In the genomic region with DNA sequence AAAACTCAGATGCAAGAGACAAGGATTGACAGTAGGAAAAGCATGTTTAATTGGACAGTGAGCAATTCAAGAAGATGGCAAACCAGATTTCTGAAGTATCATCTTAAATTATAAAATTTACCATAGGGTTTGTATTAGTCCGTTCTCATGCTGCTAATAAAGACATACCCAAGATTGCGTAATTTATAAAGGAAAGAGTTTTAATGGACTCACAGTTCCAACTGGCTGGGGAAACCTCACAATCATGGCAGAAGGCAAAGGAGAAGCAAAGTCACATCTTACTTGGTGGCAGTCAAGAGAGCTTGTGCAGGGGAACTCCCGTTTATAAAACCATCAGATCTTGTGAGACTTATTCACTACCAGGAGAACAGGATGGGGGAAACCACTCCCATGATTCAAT, we compare ENCODE assay signal across 27 cellular contexts. TPM values are rescaled to one million over a fixed set of nuclear protein-coding genes. Genes with fewer than 3 reads are reported as not detected.
DNase-seq lines count a peak whose midpoint lies in the region; ATAC-seq, FAIRE-seq and TF ChIP-seq lines count a peak whose summit lies in the region.
"Had no signal": no experiment of that assay in that cellular context is flagged by ENCODE, and none has a peak within 500 bp of the region (broad histone marks: within the 10 kb centered on the region; RNA-seq: fewer than 3 reads in every experiment).

No MANE protein-coding gene starts in this region.

- H3K4me3 ChIP-seq in HepG2 (replicated peaks in 1 of 3; ENCODE audit: insufficient read depth in 1 of 3, low read depth in 2 of 3, low read length in 3 of 3) (no peak overlapping the region), right lobe of liver (no peak overlapping the region), K562 (no peak overlapping the region), osteoblast (ENCODE audit: insufficient read depth, low read length) (no peak overlapping the region)
- H3K4me3 ChIP-seq: BLaER1, GM12878 had no signal

- in situ Hi-C loops in HepG2 (cut with HindIII; ENCODE audit: extremely low pct_ligation_motif_present, low pct_unique_long_range_greater_than_20kb): no loop called here
- in situ Hi-C loops in K562 (cut with MboI): no loop called here

- H3K36me3 ChIP-seq in HepG2 (replicated peaks in 1 of 2; ENCODE audit: control insufficient read depth in 1 of 2, insufficient read depth in 2 of 2, low read length in 2 of 2) (no peaks in the 10 kb centered on the region), right lobe of liver (no peaks in the 10 kb centered on the region), K562 (ENCODE audit: control insufficient read depth, insufficient read depth, low read length) (no peaks in the 10 kb centered on the region), osteoblast (ENCODE audit: insufficient read depth, low read length) (no peaks in the 10 kb centered on the region)
- H3K36me3 ChIP-seq: BE2C, BLaER1 had no signal

- TF ChIP-seq POLR2A in HepG2 (IDR thresholded peaks at IDR 0.05; ENCODE audit: insufficient read depth in 1 of 2, low read depth in 2 of 2, low read length in 2 of 2) (no peak), right lobe of liver (IDR thresholded peaks at IDR 0.05) (no peak), K562 (conservative IDR thresholded peaks at IDR 0.05) (no peak), GM12892 (IDR thresholded peaks at IDR 0.05; ENCODE audit: low read depth, low read length) (no peak)

- TF ChIP-seq EP300 in HepG2 (IDR thresholded peaks at IDR 0.05; ENCODE audit: low read depth in 2 of 2, low read length in 2 of 2) (no peak), HepG2 (CRISPR knock-in tag; IDR thresholded peaks at IDR 0.05; ENCODE audit: borderline replicate concordance) (no peak), K562 (IDR thresholded peaks at IDR 0.05; ENCODE audit: low read length) (no peak)

- H3K4me1 ChIP-seq in HepG2 (ENCODE audit: insufficient read depth, low read length) (no peaks in the 10 kb centered on the region), right lobe of liver (no peaks in the 10 kb centered on the region), K562 (replicated peaks in 1 of 2; ENCODE audit: control insufficient read depth in 2 of 2, insufficient read depth in 2 of 2, low read length in 2 of 2) (no peaks in the 10 kb centered on the region), osteoblast (ENCODE audit: insufficient read depth, low read length) (no peaks in the 10 kb centered on the region)
- H3K4me1 ChIP-seq: BE2C, BLaER1 had no signal

- H4K20me1 ChIP-seq in HepG2 (ENCODE audit: insufficient read depth, low read length) (no peaks in the 10 kb centered on the region), K562 (replicated peaks; ENCODE audit: control insufficient read depth, insufficient read depth, low read length) (no peaks in the 10 kb centered on the region), osteoblast (ENCODE audit: insufficient read depth, low read length) (no peaks in the 10 kb centered on the region)
- H4K20me1 ChIP-seq: BLaER1 had no signal

- TF ChIP-seq RAD21 in HepG2 (CRISPR knock-in tag; IDR thresholded peaks at IDR 0.05) (no peak), K562 (CRISPR knock-in tag; conservative IDR thresholded peaks at IDR 0.05 in 1 of 2, IDR thresholded peaks at IDR 0.05 in 1 of 2) (no peak)

- BruUV-seq in HepG2 (replicated peaks; lab: Mats Ljungman, UMichigan) (no TSS peak), K562 (replicated peaks; lab: Mats Ljungman, UMichigan) (no TSS peak)

- H2AFZ ChIP-seq in HepG2 (ENCODE audit: low read length) (no peak overlapping the region), K562 (ENCODE audit: low read depth, low read length) (no peak overlapping the region), osteoblast (ENCODE audit: low read length) (no peak overlapping the region)

- ATAC-seq in HepG2 (no peak), right lobe of liver (no peak), K562 (no peak)
- ATAC-seq: GM12878 had no signal

- H3K9me1 ChIP-seq in K562 (ENCODE audit: control insufficient read depth, insufficient read depth, low read length): no peaks in the 10 kb centered on the region

- TF ChIP-seq CTCF in HepG2 (CRISPR knock-in tag; IDR thresholded peaks at IDR 0.05) (no peak), right lobe of liver (IDR thresholded peaks at IDR 0.05) (no peak), K562 (IDR thresholded peaks at IDR 0.05 in 2 of 3, conservative IDR thresholded peaks at IDR 0.05 in 1 of 3; ENCODE audit: insufficient read depth in 2 of 3, low read depth in 1 of 3, low read length in 3 of 3) (no peak), osteoblast (IDR thresholded peaks at IDR 0.05; ENCODE audit: extremely low read depth, low read depth, low read length) (no peak)

- H3K9ac ChIP-seq in HepG2 (ENCODE audit: insufficient read depth, low read depth, low read length) (no peak overlapping the region), K562 (ENCODE audit: insufficient read depth in 1 of 2, low read depth in 2 of 2, low read length in 2 of 2) (no peak overlapping the region)
- H3K9ac ChIP-seq: BLaER1 had no signal

- H3K27ac ChIP-seq in HepG2 (ENCODE audit: extremely low read length, insufficient read depth, low read length) (no peak overlapping the region), right lobe of liver (no peak overlapping the region), K562 (ENCODE audit: extremely low read depth, low read depth, low read length) (no peak overlapping the region), osteoblast (ENCODE audit: low read depth, low read length) (no peak overlapping the region)
- H3K27ac ChIP-seq: BLaER1 had no signal

- WGBS in HepG2 (ENCODE audit: low lambda C conversion rate): 43% methylated on average over 3 of the region's 3 CpGs
- WGBS in right lobe of liver (ENCODE audit: insufficient coverage, low coverage, low lambda C conversion rate, missing lambda C conversion rate): 76% methylated on average over 3 of the region's 3 CpGs
- WGBS in K562 (ENCODE audit: insufficient coverage, low coverage, missing lambda C conversion rate): 0% methylated on average over 3 of the region's 3 CpGs

- DNase-seq in HepG2 (ENCODE audit: low spot score) (no peak), right lobe of liver (no peak), K562 (ENCODE audit: extremely low read depth in 1 of 4, low spot score in 3 of 4) (no peak), osteoblast (ENCODE audit: insufficient read length, low spot score, missing footprints) (no peak), GM12892 (ENCODE audit: insufficient read length) (no peak)
- DNase-seq: 8988T; ACHN; BE2C; C1 segment of cervical spinal cord; CD4-positive, alpha-beta memory T cell; CD4-positive, CD25-positive, alpha-beta regulatory T cell; CD8-positive, alpha-beta memory T cell; COR-L47; DMS 273 treated with DMSO at 0.1 percent for 48 hours; DMS153; DMS53; DMS79; DND-41; EL; GDM1 had no signal

- no peak overlapping the region for H3K4me2 ChIP-seq in HepG2 (ENCODE audit: low read depth, low read length)
- no peak overlapping the region for H3K4me2 ChIP-seq in K562 (ENCODE audit: insufficient read depth, low read length)
- no peak overlapping the region for H3K4me2 ChIP-seq in osteoblast (ENCODE audit: insufficient read depth, low read length)
- H3K4me2 ChIP-seq: BLaER1 had no signal

- FAIRE-seq in HepG2 (lab: Jason Lieb, UNC) (no peak), K562 (lab: Jason Lieb, UNC) (no peak), GM12892 (lab: Jason Lieb, UNC) (no peak)
- FAIRE-seq: A204.1, GM12878, GM19239 had no signal

- H3K9me3 ChIP-seq in HepG2 (ENCODE audit: low read length) (0 out of 2 replicates have a peak, but pooled peaks cover 8% of the 10 kb centered on the region), right lobe of liver (no peaks in the 10 kb centered on the region), K562 (replicated peaks; ENCODE audit: control insufficient read depth, insufficient read depth, low read depth, low read length) (peaks cover 1% of the 10 kb centered on the region), osteoblast (ENCODE audit: low read depth, low read length) (no peaks in the 10 kb centered on the region)
- H3K9me3 ChIP-seq: BE2C had no signal

- no peaks in the 10 kb centered on the region for H3K27me3 ChIP-seq in HepG2 (ENCODE audit: control insufficient read depth in 1 of 2, insufficient read depth in 2 of 2, low read length in 2 of 2)
- H3K27me3 ChIP-seq in right lobe of liver: no peaks in the 10 kb centered on the region
- no peaks in the 10 kb centered on the region for H3K27me3 ChIP-seq in K562 (ENCODE audit: control insufficient read depth in 2 of 2, insufficient read depth in 2 of 2, low read length in 2 of 2)
- H3K27me3 ChIP-seq in osteoblast (ENCODE audit: insufficient read depth, low read length): no peaks in the 10 kb centered on the region
- H3K27me3 ChIP-seq: BE2C, BLaER1 had no signal

- H3K79me2 ChIP-seq in HepG2 (ENCODE audit: insufficient read depth, low read length) (no peaks in the 10 kb centered on the region), K562 (ENCODE audit: control insufficient read depth, insufficient read depth, low read length) (no peaks in the 10 kb centered on the region), osteoblast (ENCODE audit: insufficient read depth, low read length) (no peaks in the 10 kb centered on the region)

- POLR2A ChIA-PET in HepG2 (lab: Yijun Ruan, JAX): no interaction called here
- POLR2A ChIA-PET in K562 (lab: Yijun Ruan, JAX): no interaction called here

- intact Hi-C loops in HepG2 (cut with micrococcal nuclease; ENCODE audit: unreplicated experiment) (no loop called here), right lobe of liver (cut with DNase I) (no loop called here), K562 (cut with micrococcal nuclease) (no loop called here)

- CTCF ChIA-PET in HepG2 (lab: Yijun Ruan, JAX; ENCODE audit: low intra/inter-chr PET ratio, low total read pairs): no interaction called here
- CTCF ChIA-PET in K562 (lab: Yijun Ruan, JAX; ENCODE audit: low intra/inter-chr PET ratio): no interaction called here

RNA-seq across cellular contexts. Expression of a gene that starts 24.0 kb away (rescaled TPM):
- total RNA-seq in HepG2 (2016; rRNA removed; fragmentation: Illumina TruSeq; extraction: Trizol): 1.3 and 1.8 TPM in 2 replicates
- total RNA-seq in HepG2 (2016; cell fraction: cytosol; rRNA removed; fragmentation: Illumina TruSeq; extraction: Trizol; ENCODE audit: low read depth): 0.53 and 0.81 TPM in 2 replicates
- total RNA-seq in HepG2 (2016; cell fraction: insoluble cytoplasmic fraction; rRNA removed; fragmentation: Illumina TruSeq; extraction: Trizol): 1.4 and 2.0 TPM in 2 replicates
- total RNA-seq in HepG2 (2016; cell fraction: membrane; rRNA removed; fragmentation: Illumina TruSeq; extraction: Trizol): 0.28 and 0.52 TPM in 2 replicates
- total RNA-seq in HepG2 (2016; cell fraction: nucleus; rRNA removed; fragmentation: Illumina TruSeq; extraction: Trizol): 2.8 and 3.3 TPM in 2 replicates
- not detected in 2 replicates for polyA plus RNA-seq in HepG2 (2011; rRNA removed)
- polyA plus RNA-seq in HepG2 (2011; cell fraction: cytosol; rRNA removed): not detected in 2 replicates
- not detected in 2 replicates for polyA plus RNA-seq in HepG2 (2011; cell fraction: nucleus; rRNA removed)
- not detected in 2 replicates for polyA plus RNA-seq in HepG2 (2012)
- 0.28 TPM in 1 of 2 replicates, not detected in the other for polyA plus RNA-seq in HepG2 (2016; cell fraction: cytosol; fragmentation: Illumina TruSeq; extraction: Trizol; ENCODE audit: low read depth)
- 1.3 and 2.0 TPM in 2 replicates for polyA plus RNA-seq in HepG2 (2016; cell fraction: insoluble cytoplasmic fraction; fragmentation: Illumina TruSeq; extraction: Trizol; ENCODE audit: low read depth)
- 0.17 and 0.40 TPM in 2 replicates for polyA plus RNA-seq in HepG2 (2016; cell fraction: membrane; fragmentation: Illumina TruSeq; extraction: Trizol; ENCODE audit: low read depth)
- polyA plus RNA-seq in HepG2 (2016; cell fraction: nucleus; fragmentation: Illumina TruSeq; extraction: Trizol; ENCODE audit: insufficient read depth, low read depth): 0.89 and 1.5 TPM in 2 replicates
- not detected in 2 replicates for polyA minus RNA-seq in HepG2 (2011; rRNA and poly(A)+ RNA removed; ENCODE audit: low replicate concordance)
- not detected in 2 replicates for polyA minus RNA-seq in HepG2 (2011; cell fraction: cytosol; rRNA and poly(A)+ RNA removed)
- not detected in 2 replicates for polyA minus RNA-seq in HepG2 (2011; cell fraction: nucleus; rRNA and poly(A)+ RNA removed)
- 1 to 10 TPM in 2 of 6 experiments, under 1 TPM in 4; 0.27 to 2.8 (median 0.74) TPM for total RNA-seq in right lobe of liver
- total RNA-seq in K562 (2011; cell fraction: chromatin; rRNA removed; ENCODE audit: low replicate concordance): not detected in 2 replicates
- not detected in 2 replicates for total RNA-seq in K562 (2011; cell fraction: nucleolus; rRNA removed)
- not detected in 2 replicates for total RNA-seq in K562 (2011; cell fraction: nucleoplasm; rRNA removed)
- not detected in 2 replicates for total RNA-seq in K562 (2014; rRNA removed)
- total RNA-seq in K562 (2014; rRNA removed; fragmentation: Illumina TruSeq; extraction: Trizol): not detected in 2 replicates
- total RNA-seq in K562 (2015; rRNA removed; fragmentation: Illumina TruSeq; extraction: Trizol): not detected in 2 replicates
- total RNA-seq in K562 (2021): not detected in 2 replicates
- not detected in 2 replicates for polyA plus RNA-seq in K562 (2011; rRNA removed)
- polyA plus RNA-seq in K562 (2011; cell fraction: cytosol; rRNA removed): not detected in 2 replicates
- not detected in 2 replicates for polyA plus RNA-seq in K562 (2011; cell fraction: nucleus; rRNA removed)
- not detected in 2 replicates for polyA plus RNA-seq in K562 (2012)
- polyA plus RNA-seq in K562 (2014; fragmentation: Illumina TruSeq; extraction: Trizol): not detected in 2 replicates
- polyA plus RNA-seq in K562 (2014; fragmentation: Nextera tagmentation; extraction: Ambion mirVana): not detected
- not detected in 2 replicates for polyA plus RNA-seq in K562 (2014; rRNA removed)
- not detected in 2 replicates for polyA minus RNA-seq in K562 (2011; rRNA and poly(A)+ RNA removed)
- polyA minus RNA-seq in K562 (2011; cell fraction: cytosol; rRNA and poly(A)+ RNA removed): not detected in 2 replicates
- not detected in 2 replicates for polyA minus RNA-seq in K562 (2011; cell fraction: nucleus; rRNA and poly(A)+ RNA removed)
- not detected in 2 replicates for total RNA-seq in osteoblast
- 3.0 TPM for polyA plus RNA-seq in GM12892 (2012; ENCODE audit: missing spikeins)
- total RNA-seq: CD4-positive, alpha-beta memory T cell; CD4-positive, CD25-positive, alpha-beta regulatory T cell; CD8-positive, alpha-beta memory T cell; G401 had no signal
- polyA plus RNA-seq: AG04450; CD14-positive monocyte; CD4-positive, alpha-beta memory T cell; CD4-positive, CD25-positive, alpha-beta regulatory T cell; CD8-positive, alpha-beta memory T cell had no signal
